In the genomic region with DNA sequence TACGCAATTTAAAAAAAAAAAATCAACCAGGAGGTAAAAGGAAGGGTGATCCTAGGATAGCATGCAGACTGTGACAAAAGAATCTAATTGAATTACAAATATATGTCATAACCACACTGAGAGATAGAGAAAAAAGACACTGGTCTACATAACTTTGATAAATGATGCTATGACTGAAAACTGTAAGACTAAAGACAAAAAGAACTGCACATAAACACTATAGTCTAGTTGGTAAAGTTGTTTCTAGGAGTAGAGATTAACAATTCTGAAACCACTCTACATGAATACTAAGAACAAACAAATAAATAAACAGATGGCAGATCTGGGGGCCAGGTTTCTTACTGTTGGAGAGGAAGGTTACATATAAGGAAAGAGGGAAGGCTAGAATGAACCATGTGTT, we compare ENCODE assay signal across 1 cellular context.
TF ChIP-seq lines count a peak whose summit lies in the region.

No MANE protein-coding gene starts in this region.

TF ChIP-seq in GM23338, 12 proteins besides CTCF, POLR2A, EP300 and RAD21 (continued from another document):
- TF ChIP-seq, protein P1, sequence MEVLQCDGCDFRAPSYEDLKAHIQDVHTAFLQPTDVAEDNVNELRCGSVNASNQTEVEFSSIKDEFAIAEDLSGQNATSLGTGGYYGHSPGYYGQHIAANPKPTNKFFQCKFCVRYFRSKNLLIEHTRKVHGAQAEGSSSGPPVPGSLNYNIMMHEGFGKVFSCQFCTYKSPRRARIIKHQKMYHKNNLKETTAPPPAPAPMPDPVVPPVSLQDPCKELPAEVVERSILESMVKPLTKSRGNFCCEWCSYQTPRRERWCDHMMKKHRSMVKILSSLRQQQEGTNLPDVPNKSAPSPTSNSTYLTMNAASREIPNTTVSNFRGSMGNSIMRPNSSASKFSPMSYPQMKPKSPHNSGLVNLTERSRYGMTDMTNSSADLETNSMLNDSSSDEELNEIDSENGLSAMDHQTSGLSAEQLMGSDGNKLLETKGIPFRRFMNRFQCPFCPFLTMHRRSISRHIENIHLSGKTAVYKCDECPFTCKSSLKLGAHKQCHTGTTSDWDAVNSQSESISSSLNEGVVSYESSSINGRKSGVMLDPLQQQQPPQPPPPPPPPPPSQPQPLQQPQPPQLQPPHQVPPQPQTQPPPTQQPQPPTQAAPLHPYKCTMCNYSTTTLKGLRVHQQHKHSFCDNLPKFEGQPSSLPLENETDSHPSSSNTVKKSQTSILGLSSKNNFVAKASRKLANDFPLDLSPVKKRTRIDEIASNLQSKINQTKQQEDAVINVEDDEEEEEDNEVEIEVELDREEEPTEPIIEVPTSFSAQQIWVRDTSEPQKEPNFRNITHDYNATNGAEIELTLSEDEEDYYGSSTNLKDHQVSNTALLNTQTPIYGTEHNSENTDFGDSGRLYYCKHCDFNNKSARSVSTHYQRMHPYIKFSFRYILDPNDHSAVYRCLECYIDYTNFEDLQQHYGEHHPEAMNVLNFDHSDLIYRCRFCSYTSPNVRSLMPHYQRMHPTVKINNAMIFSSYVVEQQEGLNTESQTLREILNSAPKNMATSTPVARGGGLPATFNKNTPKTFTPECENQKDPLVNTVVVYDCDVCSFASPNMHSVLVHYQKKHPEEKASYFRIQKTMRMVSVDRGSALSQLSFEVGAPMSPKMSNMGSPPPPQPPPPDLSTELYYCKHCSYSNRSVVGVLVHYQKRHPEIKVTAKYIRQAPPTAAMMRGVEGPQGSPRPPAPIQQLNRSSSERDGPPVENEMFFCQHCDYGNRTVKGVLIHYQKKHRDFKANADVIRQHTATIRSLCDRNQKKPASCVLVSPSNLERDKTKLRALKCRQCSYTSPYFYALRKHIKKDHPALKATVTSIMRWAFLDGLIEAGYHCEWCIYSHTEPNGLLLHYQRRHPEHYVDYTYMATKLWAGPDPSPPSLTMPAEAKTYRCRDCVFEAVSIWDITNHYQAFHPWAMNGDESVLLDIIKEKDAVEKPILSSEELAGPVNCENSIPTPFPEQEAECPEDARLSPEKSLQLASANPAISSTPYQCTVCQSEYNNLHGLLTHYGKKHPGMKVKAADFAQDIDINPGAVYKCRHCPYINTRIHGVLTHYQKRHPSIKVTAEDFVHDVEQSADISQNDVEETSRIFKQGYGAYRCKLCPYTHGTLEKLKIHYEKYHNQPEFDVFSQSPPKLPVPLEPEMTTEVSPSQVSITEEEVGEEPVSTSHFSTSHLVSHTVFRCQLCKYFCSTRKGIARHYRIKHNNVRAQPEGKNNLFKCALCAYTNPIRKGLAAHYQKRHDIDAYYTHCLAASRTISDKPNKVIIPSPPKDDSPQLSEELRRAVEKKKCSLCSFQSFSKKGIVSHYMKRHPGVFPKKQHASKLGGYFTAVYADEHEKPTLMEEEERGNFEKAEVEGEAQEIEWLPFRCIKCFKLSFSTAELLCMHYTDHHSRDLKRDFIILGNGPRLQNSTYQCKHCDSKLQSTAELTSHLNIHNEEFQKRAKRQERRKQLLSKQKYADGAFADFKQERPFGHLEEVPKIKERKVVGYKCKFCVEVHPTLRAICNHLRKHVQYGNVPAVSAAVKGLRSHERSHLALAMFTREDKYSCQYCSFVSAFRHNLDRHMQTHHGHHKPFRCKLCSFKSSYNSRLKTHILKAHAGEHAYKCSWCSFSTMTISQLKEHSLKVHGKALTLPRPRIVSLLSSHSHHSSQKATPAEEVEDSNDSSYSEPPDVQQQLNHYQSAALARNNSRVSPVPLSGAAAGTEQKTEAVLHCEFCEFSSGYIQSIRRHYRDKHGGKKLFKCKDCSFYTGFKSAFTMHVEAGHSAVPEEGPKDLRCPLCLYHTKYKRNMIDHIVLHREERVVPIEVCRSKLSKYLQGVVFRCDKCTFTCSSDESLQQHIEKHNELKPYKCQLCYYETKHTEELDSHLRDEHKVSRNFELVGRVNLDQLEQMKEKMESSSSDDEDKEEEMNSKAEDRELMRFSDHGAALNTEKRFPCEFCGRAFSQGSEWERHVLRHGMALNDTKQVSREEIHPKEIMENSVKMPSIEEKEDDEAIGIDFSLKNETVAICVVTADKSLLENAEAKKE (CRISPR knock-in tag; IDR thresholded peaks at IDR 0.05), result no peak
- no peak for TF ChIP-seq REST (IDR thresholded peaks at IDR 0.05; ENCODE audit: unreplicated experiment)
- no peak for TF ChIP-seq JUNB (IDR thresholded peaks at IDR 0.05; ENCODE audit: unreplicated experiment)
- no peak for TF ChIP-seq CREB1 (CRISPR knock-in tag; IDR thresholded peaks at IDR 0.05; ENCODE audit: low read depth)
- no peak for TF ChIP-seq ZNF114 (CRISPR knock-in tag; IDR thresholded peaks at IDR 0.05)
- no peak for TF ChIP-seq EZH2 (IDR thresholded peaks at IDR 0.05; ENCODE audit: low read depth, unreplicated experiment)
- TF ChIP-seq NANOG (IDR thresholded peaks at IDR 0.05; ENCODE audit: borderline replicate concordance), result no peak
- no peak for TF ChIP-seq STAT1 (IDR thresholded peaks at IDR 0.05; ENCODE audit: unreplicated experiment)
- no peak for TF ChIP-seq ZNF331 (CRISPR knock-in tag; IDR thresholded peaks at IDR 0.05; ENCODE audit: low read depth)
- no peak for TF ChIP-seq ETS1 (IDR thresholded peaks at IDR 0.05)
